13 cellular contexts compared by ENCODE assay signal in the genomic region with DNA sequence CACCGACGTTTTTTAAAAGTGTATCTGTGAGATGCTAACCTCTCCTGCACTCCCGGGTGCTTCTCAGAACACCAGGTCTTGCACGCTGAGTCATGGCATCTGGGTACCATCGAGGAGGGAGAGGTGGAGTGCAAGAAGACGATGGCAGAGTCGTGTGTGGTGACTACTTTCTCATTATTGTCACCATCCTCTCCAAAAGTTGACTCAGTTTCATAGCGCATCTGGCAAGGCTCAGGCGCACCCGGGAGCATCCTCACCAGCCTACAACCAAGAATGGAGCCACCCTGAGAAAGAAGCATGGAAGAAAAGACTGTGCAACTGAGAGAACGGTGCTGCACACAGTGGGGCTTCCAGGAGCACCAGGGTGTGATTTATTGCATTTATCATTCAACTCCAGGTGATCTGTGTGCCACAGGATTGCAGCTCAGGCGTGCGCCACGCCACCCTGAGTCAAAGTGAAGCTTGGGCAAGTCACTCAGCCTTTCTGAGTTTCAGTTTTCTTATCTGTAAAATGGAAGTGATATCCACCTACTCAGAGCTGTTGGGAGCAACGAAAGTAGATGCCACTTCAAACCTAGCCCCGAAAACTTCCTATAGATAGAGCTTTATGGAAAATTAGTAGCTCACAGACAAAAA.
DNase-seq lines count a peak whose midpoint lies in the region; ATAC-seq, FAIRE-seq and TF ChIP-seq lines count a peak whose summit lies in the region.
"Had no signal": no experiment of that assay in that cellular context is flagged by ENCODE, and none has a peak within 500 bp of the region (broad histone marks: within the 10 kb centered on the region; RNA-seq: fewer than 3 reads in every experiment).

No MANE protein-coding gene starts in this region.

- DNase-seq in GM12891 (ENCODE audit: insufficient read length, low spot score) (peak; percentile 58), middle frontal gyrus (ENCODE audit: extremely low spot score, low spot score) (no peak), right cardiac atrium (no peak), inferior parietal cortex (ENCODE audit: extremely low spot score) (no peak)
- peak; percentile 49 for DNase-seq in activated naive CD8-positive, alpha-beta T cell treated with anti-CD3 and anti-CD28 coated beads for 36 hours
- peak; percentile 71 for DNase-seq in stimulated activated CD4-positive, alpha-beta T cell treated with anti-CD3 and anti-CD28 coated beads, Interleukin-4, amount 100 ng/mL, for 24 hours
- DNase-seq: CD4-positive, alpha-beta T cell; colonic mucosa; mucosa of descending colon had no signal

- H3K27me3 Mint-ChIP-seq in activated naive CD8-positive, alpha-beta T cell treated with anti-CD3 and anti-CD28 coated beads for 36 hours = peaks cover 14% of the 10 kb centered on the region

- no peaks in the 10 kb centered on the region for H3K4me1 ChIP-seq in right cardiac atrium (ENCODE audit: control insufficient read depth, insufficient read depth, low read length)
- H3K4me1 ChIP-seq: colonic mucosa, Peyer's patch had no signal

- peaks cover 21% of the 10 kb centered on the region for H3K9me3 Mint-ChIP-seq in activated naive CD8-positive, alpha-beta T cell treated with anti-CD3 and anti-CD28 coated beads for 36 hours

- FAIRE-seq in GM12891 (lab: Jason Lieb, UNC) = peak; percentile 78

- WGBS in right cardiac atrium = 87% methylated on average over 16 of the region's 16 CpGs

- H3K27ac ChIP-seq in right cardiac atrium (ENCODE audit: low read length) = no peak overlapping the region
- H3K27ac ChIP-seq: colonic mucosa, Peyer's patch had no signal

- H3K4me1 Mint-ChIP-seq in activated naive CD8-positive, alpha-beta T cell treated with anti-CD3 and anti-CD28 coated beads for 36 hours = peaks cover 9% of the 10 kb centered on the region

- no peak overlapping the region for H3K27ac Mint-ChIP-seq in activated naive CD8-positive, alpha-beta T cell treated with anti-CD3 and anti-CD28 coated beads for 36 hours
- H3K27ac Mint-ChIP-seq: activated naive CD8-positive, alpha-beta T cell; CD4-positive, alpha-beta T cell had no signal

- no peaks in the 10 kb centered on the region for H3K27me3 ChIP-seq in right cardiac atrium (ENCODE audit: control insufficient read depth, insufficient read depth)
- H3K27me3 ChIP-seq: colonic mucosa, Peyer's patch had no signal

- no peak for TF ChIP-seq POLR2A in GM12891 (IDR thresholded peaks at IDR 0.05; ENCODE audit: low read depth, low read length)

- peaks cover under 1% of the 10 kb centered on the region for H3K36me3 Mint-ChIP-seq in activated naive CD8-positive, alpha-beta T cell treated with anti-CD3 and anti-CD28 coated beads for 36 hours

- no peaks in the 10 kb centered on the region for H3K9me3 ChIP-seq in right cardiac atrium (ENCODE audit: control insufficient read depth, low read length)
- H3K9me3 ChIP-seq: colonic mucosa had no signal

- peak; percentile 51 for ATAC-seq in HG03439 (IDR thresholded peaks at IDR 0.05; ENCODE audit: unreplicated experiment)
- ATAC-seq in HG03469 (IDR thresholded peaks at IDR 0.05; ENCODE audit: unreplicated experiment) = no peak
- no peak for ATAC-seq in right cardiac atrium
- ATAC-seq: mucosa of descending colon had no signal

- intact Hi-C loops in right cardiac atrium (cut with DNase I) = no loop called here

- no peak overlapping the region for H3K4me3 ChIP-seq in right cardiac atrium (ENCODE audit: low read length)
- H3K4me3 ChIP-seq: colonic mucosa, mucosa of descending colon, Peyer's patch had no signal

- no peak overlapping the region for H3K4me3 Mint-ChIP-seq in activated naive CD8-positive, alpha-beta T cell treated with anti-CD3 and anti-CD28 coated beads for 36 hours
- H3K4me3 Mint-ChIP-seq: activated naive CD8-positive, alpha-beta T cell; CD4-positive, alpha-beta T cell had no signal

TF ChIP-seq in GM12891, 5 proteins besides CTCF, POLR2A, EP300 and RAD21:
- TF ChIP-seq POU2F2 (IDR thresholded peaks at IDR 0.05; ENCODE audit: low read depth, low read length) (no peak), SPI1 (IDR thresholded peaks at IDR 0.05; ENCODE audit: low read depth, low read length) (no peak), TAF1 (IDR thresholded peaks at IDR 0.05; ENCODE audit: low read depth, low read length) (no peak), POLR2AphosphoS5 (IDR thresholded peaks at IDR 0.05; ENCODE audit: low read depth, low read length) (no peak), PAX5 (IDR thresholded peaks at IDR 0.05; ENCODE audit: insufficient read depth, low read length, severe bottlenecking) (no peak)

Comparison
In these comparisons a context has a peak if more than half of its experiments do, and no peak if none do; other contexts are left out.
1. DNase-seq: peak in GM12891 (single experiment), activated naive CD8-positive, alpha-beta T cell treated with anti-CD3 and anti-CD28 coated beads for 36 hours (single experiment) and stimulated activated CD4-positive, alpha-beta T cell treated with anti-CD3 and anti-CD28 coated beads, Interleukin-4, amount 100 ng/mL, for 24 hours (single experiment); none in middle frontal gyrus (single experiment), right cardiac atrium (0 of 3) and inferior parietal cortex (single experiment).